Comparison of ENCODE assay signal across 8 cellular contexts in genomic region chr20:48769111-48769879, GRCh38. TPM values are rescaled to one million over a fixed set of nuclear protein-coding genes. Genes with fewer than 3 reads are reported as not detected.
DNase-seq lines count a peak whose midpoint lies in the region; ATAC-seq and TF ChIP-seq lines count a peak whose summit lies in the region.

No MANE protein-coding gene starts in this region.

- H3K9ac ChIP-seq in smooth muscle cell (ENCODE audit: low read depth), result no peak overlapping the region

- H3K27me3 ChIP-seq in smooth muscle cell (ENCODE audit: low read depth), result no peaks in the 10 kb centered on the region

- no peak for TF ChIP-seq CTCF in smooth muscle cell (IDR thresholded peaks at IDR 0.05; ENCODE audit: borderline replicate concordance, insufficient read depth, poor library complexity, severe bottlenecking)

- H3K4me1 ChIP-seq in smooth muscle cell (ENCODE audit: low read depth), result no peaks in the 10 kb centered on the region

- H3F3A ChIP-seq in smooth muscle cell (ENCODE audit: low read depth), result no peaks in the 10 kb centered on the region

- no peak overlapping the region for H3K4me2 ChIP-seq in smooth muscle cell

- peak; percentile 25 for DNase-seq in M059J (ENCODE audit: low read depth)
- peak; percentile 88 to 93 for DNase-seq in activated CD8-positive, alpha-beta memory T cell treated with anti-CD3 and anti-CD28 coated beads for 4 hours (ENCODE audit: low read depth in 2 of 2)
- DNase-seq in iPS-NIHi11 (ENCODE audit: low spot score), result peak; percentile 46
- peak; percentile 95 for DNase-seq in stimulated activated CD8-positive, alpha-beta memory T cell treated with anti-CD3 and anti-CD28 coated beads, Interleukin-4, amount 100 ng/mL, for 48 hours
- no peak for DNase-seq in smooth muscle cell (lab: John Stamatoyannopoulos, UW; ENCODE audit: unreplicated experiment)
- no peak for DNase-seq in sciatic nerve (ENCODE audit: low spot score)

- intact Hi-C loops in sciatic nerve (cut with DNase I), result no loop called here

- H3K36me3 ChIP-seq in smooth muscle cell (ENCODE audit: low read depth), result no peaks in the 10 kb centered on the region

- 69% methylated on average over 19 of the region's 19 CpGs for WGBS in smooth muscle cell (ENCODE audit: low lambda C conversion rate)

- H3K4me3 ChIP-seq in smooth muscle cell, result no peak overlapping the region

- no peaks in the 10 kb centered on the region for H4K20me1 ChIP-seq in smooth muscle cell (ENCODE audit: low read depth)

- H3K27ac ChIP-seq in smooth muscle cell (ENCODE audit: low read depth), result no peak overlapping the region

- H3K79me2 ChIP-seq in smooth muscle cell (ENCODE audit: low read depth), result no peaks in the 10 kb centered on the region

- ATAC-seq in GM18502 (IDR thresholded peaks at IDR 0.05; ENCODE audit: poor library complexity, unreplicated experiment), result no peak
- no peak for ATAC-seq in GM21529 (IDR thresholded peaks at IDR 0.05; ENCODE audit: unreplicated experiment)
- no peak for ATAC-seq in sciatic nerve

- no peaks in the 10 kb centered on the region for H3K9me3 ChIP-seq in smooth muscle cell (replicated peaks; ENCODE audit: low read depth)

- H2AFZ ChIP-seq in smooth muscle cell (ENCODE audit: low read depth), result no peak overlapping the region

RNA-seq across cellular contexts. Expression of gene PREX1, which starts 58.5 kb away (rescaled TPM):
- total RNA-seq in M059J (2014; rRNA removed; shearing (Covaris generic)), result 1.5 and 5.2 TPM in 2 replicates
- total RNA-seq in smooth muscle cell, result 0.04 and 0.31 TPM in 2 replicates
- polyA plus RNA-seq in smooth muscle cell, result 0.30 TPM in 1 of 2 replicates, not detected in the other
- 33.9 TPM for total RNA-seq in sciatic nerve

Comparison
In these comparisons a context has a peak if more than half of its experiments do, and no peak if none do; other contexts are left out.
1. DNase-seq: peak in M059J (single experiment), activated CD8-positive, alpha-beta memory T cell treated with anti-CD3 and anti-CD28 coated beads for 4 hours (2 of 2), iPS-NIHi11 (single experiment) and stimulated activated CD8-positive, alpha-beta memory T cell treated with anti-CD3 and anti-CD28 coated beads, Interleukin-4, amount 100 ng/mL, for 48 hours (single experiment); none in smooth muscle cell (single experiment) and sciatic nerve (single experiment).